18 cellular contexts compared by ENCODE assay signal in the genomic region with DNA sequence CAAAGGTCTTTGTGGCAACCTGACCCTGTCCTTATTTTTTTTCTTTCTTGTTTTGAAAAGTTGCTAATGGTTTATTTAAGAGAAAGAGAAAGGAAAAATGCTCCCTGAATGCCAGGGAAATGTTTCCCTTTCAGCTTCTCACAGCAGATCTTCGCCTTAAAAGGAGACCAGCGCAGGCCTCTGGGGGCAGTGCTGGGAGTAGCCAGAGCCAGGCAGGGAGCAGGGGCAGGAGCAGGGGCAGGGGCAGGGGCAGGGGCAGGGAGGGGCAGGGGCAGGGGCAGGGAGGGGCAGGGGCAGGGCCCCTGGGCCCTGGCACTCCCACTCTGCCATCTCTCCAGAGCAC. TPM values are rescaled to one million over a fixed set of nuclear protein-coding genes. Genes with fewer than 3 reads are reported as not detected.
DNase-seq lines count a peak whose midpoint lies in the region; ATAC-seq and TF ChIP-seq lines count a peak whose summit lies in the region.
"Had no signal": no experiment of that assay in that cellular context is flagged by ENCODE, and none has a peak within 500 bp of the region (broad histone marks: within the 10 kb centered on the region; RNA-seq: fewer than 3 reads in every experiment).

No MANE protein-coding gene starts in this region.

- H3K9me2 ChIP-seq in PC-3 (replicated peaks; ENCODE audit: low read length) = no peaks in the 10 kb centered on the region

- CTCF ChIA-PET in PC-3 (lab: Charles Lee) = no interaction called here

- intact Hi-C loops in left ventricle myocardium inferior (cut with micrococcal nuclease) = no loop called here
- intact Hi-C loops in psoas muscle (cut with DNase I) = no loop called here
- intact Hi-C loops in vagina (cut with DNase I) = no loop called here
- intact Hi-C loops in PC-3 (cut with micrococcal nuclease) = no loop called here

- H3K9me3 ChIP-seq in left ventricle myocardium inferior (replicated peaks) = no peaks in the 10 kb centered on the region
- no peaks in the 10 kb centered on the region for H3K9me3 ChIP-seq in psoas muscle
- no peaks in the 10 kb centered on the region for H3K9me3 ChIP-seq in vagina
- H3K9me3 ChIP-seq in PC-3 (ENCODE audit: low read length) = no peaks in the 10 kb centered on the region
- H3K9me3 ChIP-seq: breast epithelium, SJCRH30, suprapubic skin had no signal

- no TSS peak for BruUV-seq in PC-3 (replicated peaks; lab: Mats Ljungman, UMichigan)

- DNase-seq in left ventricle myocardium inferior (no peak), psoas muscle (no peak), vagina (ENCODE audit: extremely low spot score in 2 of 2) (no peak), PC-3 (no peak), GF-D8 (lab: John Stamatoyannopoulos, UW) (no peak)
- DNase-seq in stimulated activated CD4-positive, alpha-beta T cell treated with anti-CD3 and anti-CD28 coated beads, Interleukin-2, amount 100 ng/mL, for 24 hours = no peak
- DNase-seq: activated CD4-positive, alpha-beta T cell treated with anti-CD3 and anti-CD28 coated beads for 4 hours; activated gamma-delta T cell treated with Interleukin-2 at 50 U/mL for 16 hours; kidney glomerular epithelial cell; mesendoderm; MV-4-11; natural killer cell; NCI-H1930; SJCRH30; T-helper 1 cell had no signal

- no peak for TF ChIP-seq POLR2A in vagina (IDR thresholded peaks at IDR 0.05)

- H3K9ac ChIP-seq in PC-3 (ENCODE audit: low read length) = no peak overlapping the region

- WGBS in psoas muscle, 3 donors = 89 to 96% (median 95%) methylated on average over 2 of the region's 2 CpGs

- no peak overlapping the region for H3K4me2 ChIP-seq in PC-3 (ENCODE audit: low read length)

- H3K4me3 ChIP-seq in left ventricle myocardium inferior (no peak overlapping the region), psoas muscle (no peak overlapping the region), vagina (no peak overlapping the region), PC-3 (ENCODE audit: low read length) (no peak overlapping the region)
- H3K4me3 ChIP-seq: breast epithelium, SJCRH30, suprapubic skin had no signal

- no peaks in the 10 kb centered on the region for H4K20me1 ChIP-seq in PC-3 (ENCODE audit: low read length)

- H3K4me1 ChIP-seq in left ventricle myocardium inferior (peaks cover 80% of the 10 kb centered on the region), psoas muscle (peaks cover 54% of the 10 kb centered on the region), vagina (peaks cover 41% of the 10 kb centered on the region), PC-3 (ENCODE audit: insufficient read depth, low read length) (no peaks in the 10 kb centered on the region)
- H3K4me1 ChIP-seq: SJCRH30 had no signal

- no peaks in the 10 kb centered on the region for H3K79me2 ChIP-seq in PC-3 (ENCODE audit: low read length)

- no peaks in the 10 kb centered on the region for H3F3A ChIP-seq in PC-3 (ENCODE audit: low read length, unreplicated experiment)

- TF ChIP-seq CTCF in left ventricle myocardium inferior (IDR thresholded peaks at IDR 0.05; ENCODE audit: borderline replicate concordance) (no peak), psoas muscle (IDR thresholded peaks at IDR 0.05) (no peak), vagina (IDR thresholded peaks at IDR 0.05) (no peak), PC-3 (conservative IDR thresholded peaks at IDR 0.05; ENCODE audit: low read depth, low read length) (no peak)

- H3K36me3 ChIP-seq in left ventricle myocardium inferior = peaks cover 43% of the 10 kb centered on the region
- peaks cover 0 to 45% of the 10 kb centered on the region in 2 donors for H3K36me3 ChIP-seq in psoas muscle (ENCODE audit: insufficient read depth in 1 of 2, low read depth in 1 of 2)
- peaks cover 0 to 23% of the 10 kb centered on the region in 2 donors for H3K36me3 ChIP-seq in vagina
- H3K36me3 ChIP-seq in PC-3 (ENCODE audit: low read depth, low read length) = no peaks in the 10 kb centered on the region
- H3K36me3 ChIP-seq: breast epithelium, SJCRH30 had no signal

- ATAC-seq in psoas muscle (no peak), PC-3 (no peak)
- ATAC-seq: natural killer cell had no signal

- no peaks in the 10 kb centered on the region for H3K27me3 ChIP-seq in left ventricle myocardium inferior (ENCODE audit: low read depth)
- no peaks in the 10 kb centered on the region for H3K27me3 ChIP-seq in psoas muscle (ENCODE audit: insufficient read depth in 3 of 3, low read length in 2 of 3)
- H3K27me3 ChIP-seq in vagina = no peaks in the 10 kb centered on the region
- H3K27me3 ChIP-seq in PC-3 (ENCODE audit: low read length) = no peaks in the 10 kb centered on the region
- H3K27me3 ChIP-seq: breast epithelium, SJCRH30, suprapubic skin had no signal

- H2AFZ ChIP-seq in PC-3 (ENCODE audit: low read length) = no peak overlapping the region

- H3K27ac ChIP-seq in cingulate gyrus (ENCODE audit: low read depth, low read length) (peak overlapping the region; percentile 41), left ventricle myocardium inferior (replicated peaks) (peak overlapping the region; percentile 36), psoas muscle (peak overlapping the region; percentile 80), vagina (peak overlapping the region; percentile 78), PC-3 (ENCODE audit: low read length) (no peak overlapping the region)
- H3K27ac ChIP-seq: SJCRH30 had no signal

- POLR2A ChIA-PET in PC-3 (lab: Charles Lee; ENCODE audit: unreplicated experiment) = no interaction called here

RNA-seq across cellular contexts. Expression of a gene that starts 5.1 kb away (rescaled TPM):
- 49.5 TPM for total RNA-seq in left ventricle myocardium inferior
- total RNA-seq in psoas muscle = 10 to 100 TPM; 44.5 to 58.7 (median 52.4) TPM
- 10 to 100 TPM; 52.6 to 75.1 (median 74.2) TPM for polyA plus RNA-seq in psoas muscle
- 34.1 TPM for total RNA-seq in vagina
- total RNA-seq in PC-3 (2014; rRNA removed) = 23.0 and 31.0 TPM in 2 replicates
